Comparison of ENCODE assay signal across 21 cellular contexts in the genomic region with DNA sequence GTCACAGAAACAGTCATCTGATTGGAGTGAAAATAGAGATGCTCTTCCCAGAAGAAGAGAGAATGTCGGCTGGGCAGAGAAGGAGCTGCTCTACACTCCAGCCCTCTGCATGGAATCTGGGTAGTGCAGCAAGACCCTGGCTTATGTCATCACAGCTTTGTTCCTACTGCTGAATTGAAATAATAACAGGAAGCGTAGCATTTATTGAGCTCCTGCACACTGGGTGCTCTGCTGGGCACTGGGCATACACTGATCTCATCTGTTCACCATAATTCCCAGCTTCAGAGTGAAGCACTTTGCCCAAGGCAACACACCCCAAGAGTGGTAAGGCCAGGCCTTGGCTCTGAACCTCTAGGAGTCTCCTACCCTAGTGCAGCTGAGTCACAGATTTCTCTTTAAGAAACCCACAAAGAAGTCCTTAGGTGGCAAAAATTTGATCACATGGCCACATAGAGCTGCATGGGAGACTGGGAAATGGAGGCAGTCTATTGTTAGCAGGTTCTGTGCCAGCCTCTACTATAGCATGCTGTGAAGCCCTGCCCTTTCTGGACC. TPM values are rescaled to one million over a fixed set of nuclear protein-coding genes. Genes with fewer than 3 reads are reported as not detected.
DNase-seq lines count a peak whose midpoint lies in the region; ATAC-seq and TF ChIP-seq lines count a peak whose summit lies in the region.
"Had no signal": no experiment of that assay in that cellular context is flagged by ENCODE, and none has a peak within 500 bp of the region (broad histone marks: within the 10 kb centered on the region; RNA-seq: fewer than 3 reads in every experiment).

No MANE protein-coding gene starts in this region.

- H3K36me3 Mint-ChIP-seq in activated CD4-positive, alpha-beta T cell treated with anti-CD3 and anti-CD28 coated beads for 36 hours (ENCODE audit: low read depth): peaks cover 21% of the 10 kb centered on the region
- no peaks in the 10 kb centered on the region for H3K36me3 Mint-ChIP-seq in IgD-negative memory B cell
- H3K36me3 Mint-ChIP-seq in endodermal cell (ENCODE audit: low read depth): peaks cover 31% of the 10 kb centered on the region
- peaks cover 19% of the 10 kb centered on the region for H3K36me3 Mint-ChIP-seq in stimulated activated memory B cell treated with anti-CD40 and anti-IgM and Interleukin-4, amounts not matched to agents 10 μg/mL and 1 μg/mL and 100 μg/mL, for 72 hours

- peak overlapping the region; percentile 55 for H3K27ac Mint-ChIP-seq in activated CD4-positive, alpha-beta T cell treated with anti-CD3 and anti-CD28 coated beads for 36 hours
- peak overlapping the region in 2 of 3 donors; percentile 66 to 82 for H3K27ac Mint-ChIP-seq in IgD-negative memory B cell
- no peak overlapping the region for H3K27ac Mint-ChIP-seq in endodermal cell
- H3K27ac Mint-ChIP-seq in stimulated activated memory B cell treated with anti-CD40 and anti-IgM and Interleukin-4, amounts not matched to agents 10 μg/mL and 1 μg/mL and 100 μg/mL, for 72 hours: no peak overlapping the region
- H3K27ac Mint-ChIP-seq: dendritic cell treated with granulocyte-macrophage colony-stimulating factor and Interleukin-4, amounts not matched to agents 40 ng/mL and 50 ng/mL, for 4 days; GM23338 had no signal

- H3K9me3 ChIP-seq in endodermal cell (ENCODE audit: control insufficient read depth, low read length): no peaks in the 10 kb centered on the region
- no peaks in the 10 kb centered on the region for H3K9me3 ChIP-seq in skeletal muscle tissue (ENCODE audit: control insufficient read depth in 3 of 3, low read length in 3 of 3)
- H3K9me3 ChIP-seq: prostate gland had no signal

- H3K9me3 Mint-ChIP-seq in activated CD4-positive, alpha-beta T cell treated with anti-CD3 and anti-CD28 coated beads for 36 hours (ENCODE audit: low read depth): no peaks in the 10 kb centered on the region
- no peaks in the 10 kb centered on the region for H3K9me3 Mint-ChIP-seq in IgD-negative memory B cell
- H3K9me3 Mint-ChIP-seq in endodermal cell: no peaks in the 10 kb centered on the region
- no peaks in the 10 kb centered on the region for H3K9me3 Mint-ChIP-seq in stimulated activated memory B cell treated with anti-CD40 and anti-IgM and Interleukin-4, amounts not matched to agents 10 μg/mL and 1 μg/mL and 100 μg/mL, for 72 hours
- H3K9me3 Mint-ChIP-seq: dendritic cell treated with granulocyte-macrophage colony-stimulating factor and Interleukin-4, amounts not matched to agents 40 ng/mL and 50 ng/mL, for 4 days; GM23338; naive thymus-derived CD8-positive, alpha-beta T cell had no signal

- intact Hi-C loops in activated CD4-positive, alpha-beta T cell treated with anti-CD3 and anti-CD28 coated beads for 36 hours (cut with DNase I, micrococcal nuclease): no loop called here

- no peak overlapping the region for H3K4me3 Mint-ChIP-seq in activated CD4-positive, alpha-beta T cell treated with anti-CD3 and anti-CD28 coated beads for 36 hours
- H3K4me3 Mint-ChIP-seq in IgD-negative memory B cell: no peak overlapping the region
- H3K4me3 Mint-ChIP-seq in endodermal cell: no peak overlapping the region
- no peak overlapping the region for H3K4me3 Mint-ChIP-seq in stimulated activated memory B cell treated with anti-CD40 and anti-IgM and Interleukin-4, amounts not matched to agents 10 μg/mL and 1 μg/mL and 100 μg/mL, for 72 hours
- H3K4me3 Mint-ChIP-seq: dendritic cell treated with granulocyte-macrophage colony-stimulating factor and Interleukin-4, amounts not matched to agents 40 ng/mL and 50 ng/mL, for 4 days; GM23338; naive thymus-derived CD8-positive, alpha-beta T cell had no signal

- H3K27me3 ChIP-seq in endodermal cell (ENCODE audit: control insufficient read depth, insufficient read depth, low read length, poor library complexity, severe bottlenecking): no peaks in the 10 kb centered on the region
- H3K27me3 ChIP-seq in skeletal muscle tissue (ENCODE audit: control insufficient read depth in 3 of 3, insufficient read depth in 3 of 3, low read length in 3 of 3): no peaks in the 10 kb centered on the region

- CTCF ChIA-PET in activated CD4-positive, alpha-beta T cell treated with anti-CD3 and anti-CD28 coated beads for 36 hours (lab: Charles Lee): no interaction called here

- H3K9ac ChIP-seq in endodermal cell (ENCODE audit: extremely low read depth, low read length, poor library complexity, severe bottlenecking): no peak overlapping the region
- no peak overlapping the region for H3K9ac ChIP-seq in skeletal muscle tissue (ENCODE audit: low read depth in 1 of 3, low read length in 3 of 3)

- ATAC-seq in activated CD4-positive, alpha-beta T cell treated with anti-CD3 and anti-CD28 coated beads for 36 hours: no peak
- no peak for ATAC-seq in stimulated activated memory B cell treated with anti-CD40 and anti-IgM and Interleukin-4, amounts not matched to agents 10 μg/mL and 1 μg/mL and 100 μg/mL, for 72 hours
- ATAC-seq: GM23338; naive thymus-derived CD8-positive, alpha-beta T cell had no signal

- H3K4me3 ChIP-seq in endodermal cell (ENCODE audit: low read length) (no peak overlapping the region), skeletal muscle tissue (ENCODE audit: low read length in 3 of 3) (no peak overlapping the region)
- H3K4me3 ChIP-seq: GM23338, prostate gland had no signal

- WGBS in endodermal cell (ENCODE audit: insufficient coverage in 1 of 2, insufficient read length in 1 of 2), 2 experiments: 93 to 94% methylated on average over 2 of the region's 2 CpGs

- H3K36me3 ChIP-seq in endodermal cell (ENCODE audit: control insufficient read depth, insufficient read depth, low read length) (peaks cover 16% of the 10 kb centered on the region), skeletal muscle tissue (ENCODE audit: control insufficient read depth in 3 of 3, insufficient read depth in 3 of 3, low read length in 3 of 3) (no peaks in the 10 kb centered on the region)
- H3K36me3 ChIP-seq: prostate gland had no signal

- TF ChIP-seq CTCF in endodermal cell (conservative IDR thresholded peaks at IDR 0.05): no peak

- H3K27ac ChIP-seq in endodermal cell (ENCODE audit: low read depth, low read length): no peak overlapping the region
- peak overlapping the region; percentile 4 for H3K27ac ChIP-seq in skeletal muscle tissue (ENCODE audit: low read depth, low read length)
- H3K27ac ChIP-seq: prostate gland had no signal

- H3K27me3 Mint-ChIP-seq in activated CD4-positive, alpha-beta T cell treated with anti-CD3 and anti-CD28 coated beads for 36 hours: no peaks in the 10 kb centered on the region
- H3K27me3 Mint-ChIP-seq in IgD-negative memory B cell (no peaks in the 10 kb centered on the region), endodermal cell (ENCODE audit: insufficient read depth) (no peaks in the 10 kb centered on the region)
- H3K27me3 Mint-ChIP-seq in stimulated activated memory B cell treated with anti-CD40 and anti-IgM and Interleukin-4, amounts not matched to agents 10 μg/mL and 1 μg/mL and 100 μg/mL, for 72 hours: no peaks in the 10 kb centered on the region
- H3K27me3 Mint-ChIP-seq: naive thymus-derived CD8-positive, alpha-beta T cell had no signal

- POLR2A ChIA-PET in activated CD4-positive, alpha-beta T cell treated with anti-CD3 and anti-CD28 coated beads for 36 hours (lab: Charles Lee): interaction anchor here (0.5 kb wide), 1 partner anchor 873 kb away, joined by 6 read pairs; no protein-coding TSS in a partner anchor

- H3K4me1 Mint-ChIP-seq in activated CD4-positive, alpha-beta T cell treated with anti-CD3 and anti-CD28 coated beads for 36 hours: peaks cover 52% of the 10 kb centered on the region
- peaks cover 16 to 31% (median 29%) of the 10 kb centered on the region in 3 donors for H3K4me1 Mint-ChIP-seq in IgD-negative memory B cell
- peaks cover 3% of the 10 kb centered on the region for H3K4me1 Mint-ChIP-seq in endodermal cell
- peaks cover 61% of the 10 kb centered on the region for H3K4me1 Mint-ChIP-seq in stimulated activated memory B cell treated with anti-CD40 and anti-IgM and Interleukin-4, amounts not matched to agents 10 μg/mL and 1 μg/mL and 100 μg/mL, for 72 hours

- DNase-seq in activated CD4-positive, alpha-beta T cell treated with anti-CD3 and anti-CD28 coated beads for 36 hours: no peak
- DNase-seq in activated CD4-positive, alpha-beta T cell treated with anti-CD3 and anti-CD28 coated beads for 1 hour: no peak
- DNase-seq in endodermal cell: peak; percentile 13
- DNase-seq in NCI-H1105 treated with DMSO at 0.1 percent for 48 hours (lab: John Stamatoyannopoulos, UW): no peak
- DNase-seq in middle frontal gyrus (ENCODE audit: extremely low spot score, low spot score): no peak
- DNase-seq: 8988T; activated effector memory CD4-positive, alpha-beta T cell treated with anti-CD3 and anti-CD28 coated beads, Interleukin-2, amount 50 U/mL, for 16 hours; hypothalamus; Karpas-422; naive thymus-derived CD8-positive, alpha-beta T cell; NCI-H1417 treated with DMSO at 0.1 percent for 48 hours; NCI-H446; SHP77 treated with DMSO at 0.1 percent for 48 hours; stimulated activated CD4-positive, alpha-beta T cell treated with anti-CD3 and anti-CD28 coated beads, Interleukin-15, amount 100 ng/mL, for 24 hours; substantia nigra had no signal

- H3K4me1 ChIP-seq in endodermal cell (ENCODE audit: control insufficient read depth, insufficient read depth, low read length): no peaks in the 10 kb centered on the region
- H3K4me1 ChIP-seq in skeletal muscle tissue (ENCODE audit: control insufficient read depth in 3 of 3, insufficient read depth in 3 of 3, low read length in 3 of 3): peaks cover 50 to 58% (median 57%) of the 10 kb centered on the region in 3 donors

RNA-seq across cellular contexts. Expression of a gene that starts 3.9 kb away (rescaled TPM):
- 1 to 10 TPM; 2.8 to 3.2 TPM for total RNA-seq in activated CD4-positive, alpha-beta T cell treated with anti-CD3 and anti-CD28 coated beads for 36 hours
- 0.91 TPM for polyA plus RNA-seq in IgD-negative memory B cell
- total RNA-seq in endodermal cell: 1 to 10 TPM; 1.5 to 5.1 TPM
- polyA plus RNA-seq in endodermal cell (2013, experiment 1 of 2): 2.6 TPM
- 3.0 TPM for polyA plus RNA-seq in endodermal cell (2013, experiment 2 of 2)
- total RNA-seq in skeletal muscle tissue: 1.6 TPM

Comparison
In these comparisons a context has a peak if more than half of its experiments do, and no peak if none do; other contexts are left out.
1. H3K27ac Mint-ChIP-seq: peak in activated CD4-positive, alpha-beta T cell treated with anti-CD3 and anti-CD28 coated beads for 36 hours (single experiment) and IgD-negative memory B cell (2 of 3); none in endodermal cell (single experiment) and stimulated activated memory B cell treated with anti-CD40 and anti-IgM and Interleukin-4, amounts not matched to agents 10 μg/mL and 1 μg/mL and 100 μg/mL, for 72 hours (single experiment).